ENCODE assay signal across 1 cellular context in the genomic region with DNA sequence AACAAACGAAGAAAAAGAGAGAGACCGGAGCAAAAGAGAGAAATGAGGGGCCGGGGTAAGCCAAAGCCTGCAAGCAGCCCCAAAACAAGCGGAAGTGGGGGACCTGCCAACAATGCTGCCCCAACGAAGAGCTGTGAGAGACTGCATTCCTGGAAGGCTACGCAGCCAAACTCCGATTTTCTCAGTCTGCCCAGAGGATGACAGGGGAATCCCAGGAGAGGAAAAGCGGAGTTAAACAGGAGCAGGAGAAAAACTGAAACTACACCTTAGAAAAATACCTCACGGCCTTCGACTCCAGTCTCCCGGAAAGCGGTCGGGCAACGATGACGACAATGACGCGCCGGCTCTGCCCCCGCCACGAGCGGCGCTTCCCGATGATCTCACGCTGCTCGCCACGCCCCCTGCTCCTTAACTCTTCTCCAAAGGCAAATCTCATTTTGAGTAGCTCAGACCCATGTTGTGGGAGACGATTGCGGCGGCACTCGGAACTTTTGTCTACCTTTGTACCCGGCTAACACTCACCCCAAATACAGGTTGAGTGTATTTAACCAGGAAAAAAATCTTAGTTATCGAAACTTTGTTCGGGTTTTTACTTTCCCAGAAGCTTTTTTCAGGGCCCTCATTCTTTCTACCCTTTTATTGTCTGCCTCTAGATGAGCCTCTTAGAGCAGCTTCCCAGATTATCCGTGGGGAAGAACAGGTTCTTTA.
A peak's percentile ranks its signal among the peaks of the same experiment; 100 is the strongest.
TF ChIP-seq lines count a peak whose summit lies in the region.

A gene with protein sequence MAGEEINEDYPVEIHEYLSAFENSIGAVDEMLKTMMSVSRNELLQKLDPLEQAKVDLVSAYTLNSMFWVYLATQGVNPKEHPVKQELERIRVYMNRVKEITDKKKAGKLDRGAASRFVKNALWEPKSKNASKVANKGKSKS (minus strand): TSS at position 325 of the 708 bp plus-strand sequence. CDS start 15,694 bp downstream, outside the sequence.

TF ChIP-seq in GM23338, 12 proteins besides CTCF, POLR2A, EP300 and RAD21 (continued from another document):
- TF ChIP-seq, protein P1, sequence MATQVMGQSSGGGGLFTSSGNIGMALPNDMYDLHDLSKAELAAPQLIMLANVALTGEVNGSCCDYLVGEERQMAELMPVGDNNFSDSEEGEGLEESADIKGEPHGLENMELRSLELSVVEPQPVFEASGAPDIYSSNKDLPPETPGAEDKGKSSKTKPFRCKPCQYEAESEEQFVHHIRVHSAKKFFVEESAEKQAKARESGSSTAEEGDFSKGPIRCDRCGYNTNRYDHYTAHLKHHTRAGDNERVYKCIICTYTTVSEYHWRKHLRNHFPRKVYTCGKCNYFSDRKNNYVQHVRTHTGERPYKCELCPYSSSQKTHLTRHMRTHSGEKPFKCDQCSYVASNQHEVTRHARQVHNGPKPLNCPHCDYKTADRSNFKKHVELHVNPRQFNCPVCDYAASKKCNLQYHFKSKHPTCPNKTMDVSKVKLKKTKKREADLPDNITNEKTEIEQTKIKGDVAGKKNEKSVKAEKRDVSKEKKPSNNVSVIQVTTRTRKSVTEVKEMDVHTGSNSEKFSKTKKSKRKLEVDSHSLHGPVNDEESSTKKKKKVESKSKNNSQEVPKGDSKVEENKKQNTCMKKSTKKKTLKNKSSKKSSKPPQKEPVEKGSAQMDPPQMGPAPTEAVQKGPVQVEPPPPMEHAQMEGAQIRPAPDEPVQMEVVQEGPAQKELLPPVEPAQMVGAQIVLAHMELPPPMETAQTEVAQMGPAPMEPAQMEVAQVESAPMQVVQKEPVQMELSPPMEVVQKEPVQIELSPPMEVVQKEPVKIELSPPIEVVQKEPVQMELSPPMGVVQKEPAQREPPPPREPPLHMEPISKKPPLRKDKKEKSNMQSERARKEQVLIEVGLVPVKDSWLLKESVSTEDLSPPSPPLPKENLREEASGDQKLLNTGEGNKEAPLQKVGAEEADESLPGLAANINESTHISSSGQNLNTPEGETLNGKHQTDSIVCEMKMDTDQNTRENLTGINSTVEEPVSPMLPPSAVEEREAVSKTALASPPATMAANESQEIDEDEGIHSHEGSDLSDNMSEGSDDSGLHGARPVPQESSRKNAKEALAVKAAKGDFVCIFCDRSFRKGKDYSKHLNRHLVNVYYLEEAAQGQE (IDR thresholded peaks at IDR 0.05; ENCODE audit: unreplicated experiment) = no peak
- TF ChIP-seq ZNF331 (CRISPR knock-in tag; IDR thresholded peaks at IDR 0.05; ENCODE audit: low read depth) = no peak
- no peak for TF ChIP-seq EZH2phosphoT487 (IDR thresholded peaks at IDR 0.05; ENCODE audit: unreplicated experiment)
- TF ChIP-seq CREB1 (CRISPR knock-in tag; IDR thresholded peaks at IDR 0.05; ENCODE audit: low read depth) = peak; percentile 99
- TF ChIP-seq, protein P2, sequence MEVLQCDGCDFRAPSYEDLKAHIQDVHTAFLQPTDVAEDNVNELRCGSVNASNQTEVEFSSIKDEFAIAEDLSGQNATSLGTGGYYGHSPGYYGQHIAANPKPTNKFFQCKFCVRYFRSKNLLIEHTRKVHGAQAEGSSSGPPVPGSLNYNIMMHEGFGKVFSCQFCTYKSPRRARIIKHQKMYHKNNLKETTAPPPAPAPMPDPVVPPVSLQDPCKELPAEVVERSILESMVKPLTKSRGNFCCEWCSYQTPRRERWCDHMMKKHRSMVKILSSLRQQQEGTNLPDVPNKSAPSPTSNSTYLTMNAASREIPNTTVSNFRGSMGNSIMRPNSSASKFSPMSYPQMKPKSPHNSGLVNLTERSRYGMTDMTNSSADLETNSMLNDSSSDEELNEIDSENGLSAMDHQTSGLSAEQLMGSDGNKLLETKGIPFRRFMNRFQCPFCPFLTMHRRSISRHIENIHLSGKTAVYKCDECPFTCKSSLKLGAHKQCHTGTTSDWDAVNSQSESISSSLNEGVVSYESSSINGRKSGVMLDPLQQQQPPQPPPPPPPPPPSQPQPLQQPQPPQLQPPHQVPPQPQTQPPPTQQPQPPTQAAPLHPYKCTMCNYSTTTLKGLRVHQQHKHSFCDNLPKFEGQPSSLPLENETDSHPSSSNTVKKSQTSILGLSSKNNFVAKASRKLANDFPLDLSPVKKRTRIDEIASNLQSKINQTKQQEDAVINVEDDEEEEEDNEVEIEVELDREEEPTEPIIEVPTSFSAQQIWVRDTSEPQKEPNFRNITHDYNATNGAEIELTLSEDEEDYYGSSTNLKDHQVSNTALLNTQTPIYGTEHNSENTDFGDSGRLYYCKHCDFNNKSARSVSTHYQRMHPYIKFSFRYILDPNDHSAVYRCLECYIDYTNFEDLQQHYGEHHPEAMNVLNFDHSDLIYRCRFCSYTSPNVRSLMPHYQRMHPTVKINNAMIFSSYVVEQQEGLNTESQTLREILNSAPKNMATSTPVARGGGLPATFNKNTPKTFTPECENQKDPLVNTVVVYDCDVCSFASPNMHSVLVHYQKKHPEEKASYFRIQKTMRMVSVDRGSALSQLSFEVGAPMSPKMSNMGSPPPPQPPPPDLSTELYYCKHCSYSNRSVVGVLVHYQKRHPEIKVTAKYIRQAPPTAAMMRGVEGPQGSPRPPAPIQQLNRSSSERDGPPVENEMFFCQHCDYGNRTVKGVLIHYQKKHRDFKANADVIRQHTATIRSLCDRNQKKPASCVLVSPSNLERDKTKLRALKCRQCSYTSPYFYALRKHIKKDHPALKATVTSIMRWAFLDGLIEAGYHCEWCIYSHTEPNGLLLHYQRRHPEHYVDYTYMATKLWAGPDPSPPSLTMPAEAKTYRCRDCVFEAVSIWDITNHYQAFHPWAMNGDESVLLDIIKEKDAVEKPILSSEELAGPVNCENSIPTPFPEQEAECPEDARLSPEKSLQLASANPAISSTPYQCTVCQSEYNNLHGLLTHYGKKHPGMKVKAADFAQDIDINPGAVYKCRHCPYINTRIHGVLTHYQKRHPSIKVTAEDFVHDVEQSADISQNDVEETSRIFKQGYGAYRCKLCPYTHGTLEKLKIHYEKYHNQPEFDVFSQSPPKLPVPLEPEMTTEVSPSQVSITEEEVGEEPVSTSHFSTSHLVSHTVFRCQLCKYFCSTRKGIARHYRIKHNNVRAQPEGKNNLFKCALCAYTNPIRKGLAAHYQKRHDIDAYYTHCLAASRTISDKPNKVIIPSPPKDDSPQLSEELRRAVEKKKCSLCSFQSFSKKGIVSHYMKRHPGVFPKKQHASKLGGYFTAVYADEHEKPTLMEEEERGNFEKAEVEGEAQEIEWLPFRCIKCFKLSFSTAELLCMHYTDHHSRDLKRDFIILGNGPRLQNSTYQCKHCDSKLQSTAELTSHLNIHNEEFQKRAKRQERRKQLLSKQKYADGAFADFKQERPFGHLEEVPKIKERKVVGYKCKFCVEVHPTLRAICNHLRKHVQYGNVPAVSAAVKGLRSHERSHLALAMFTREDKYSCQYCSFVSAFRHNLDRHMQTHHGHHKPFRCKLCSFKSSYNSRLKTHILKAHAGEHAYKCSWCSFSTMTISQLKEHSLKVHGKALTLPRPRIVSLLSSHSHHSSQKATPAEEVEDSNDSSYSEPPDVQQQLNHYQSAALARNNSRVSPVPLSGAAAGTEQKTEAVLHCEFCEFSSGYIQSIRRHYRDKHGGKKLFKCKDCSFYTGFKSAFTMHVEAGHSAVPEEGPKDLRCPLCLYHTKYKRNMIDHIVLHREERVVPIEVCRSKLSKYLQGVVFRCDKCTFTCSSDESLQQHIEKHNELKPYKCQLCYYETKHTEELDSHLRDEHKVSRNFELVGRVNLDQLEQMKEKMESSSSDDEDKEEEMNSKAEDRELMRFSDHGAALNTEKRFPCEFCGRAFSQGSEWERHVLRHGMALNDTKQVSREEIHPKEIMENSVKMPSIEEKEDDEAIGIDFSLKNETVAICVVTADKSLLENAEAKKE (CRISPR knock-in tag; IDR thresholded peaks at IDR 0.05) = no peak
- TF ChIP-seq NANOG (IDR thresholded peaks at IDR 0.05; ENCODE audit: borderline replicate concordance) = no peak
